9 cellular contexts compared by ENCODE assay signal in the genomic region with DNA sequence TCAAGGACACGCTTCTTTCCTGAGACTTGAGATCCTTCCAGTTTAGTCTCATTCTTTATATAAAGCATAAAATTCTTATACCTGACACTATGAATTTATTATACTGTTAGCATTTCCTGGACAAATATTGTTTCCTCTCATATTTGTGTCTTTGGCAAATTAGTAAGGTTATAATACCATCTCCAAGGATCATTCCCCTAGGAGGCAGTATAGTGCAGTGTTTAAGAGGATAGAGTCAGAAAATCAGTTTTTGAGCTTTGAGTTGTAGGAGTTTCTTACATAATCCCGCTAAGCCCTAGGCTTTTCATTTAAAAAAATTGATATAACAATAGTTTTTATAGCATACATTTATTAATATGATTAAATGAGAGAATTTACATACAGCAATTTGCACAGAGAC.
A peak's percentile ranks its signal among the peaks of the same experiment; 100 is the strongest.
DNase-seq lines count a peak whose midpoint lies in the region; ATAC-seq and TF ChIP-seq lines count a peak whose summit lies in the region.
"Had no signal": no experiment of that assay in that cellular context is flagged by ENCODE, and none has a peak within 500 bp of the region (broad histone marks: within the 10 kb centered on the region; RNA-seq: fewer than 3 reads in every experiment).

No MANE protein-coding gene starts in this region.

- no peak for TF ChIP-seq POLR2A in adrenal gland (IDR thresholded peaks at IDR 0.05)
- no peak for TF ChIP-seq POLR2A in esophagus squamous epithelium (IDR thresholded peaks at IDR 0.05)

- H3K27me3 ChIP-seq in adrenal gland = no peaks in the 10 kb centered on the region
- no peaks in the 10 kb centered on the region for H3K27me3 ChIP-seq in esophagus squamous epithelium

- DNase-seq in COLO829 (ENCODE audit: low spot score) (peak; percentile 51), KG1 (lab: John Stamatoyannopoulos, UW) (peak; percentile 3), adrenal gland (no peak), left lobe of liver (ENCODE audit: low spot score) (no peak), esophagus squamous epithelium (lab: John Stamatoyannopoulos, UW) (no peak)
- DNase-seq: stimulated activated CD4-positive, alpha-beta T cell treated with anti-CD3 and anti-CD28 coated beads, Interleukin-1b, Interleukin-23, amount 100 ng/mL, for 48 hours had no signal

- TF ChIP-seq CTCF in adrenal gland (IDR thresholded peaks at IDR 0.05) (peak; percentile 31 to 63 (median 52)), esophagus squamous epithelium (IDR thresholded peaks at IDR 0.05) (no peak)

- H3K27ac ChIP-seq in adrenal gland (no peak overlapping the region), esophagus squamous epithelium (no peak overlapping the region)

- no peak overlapping the region for H3K4me3 ChIP-seq in adrenal gland
- no peak overlapping the region for H3K4me3 ChIP-seq in esophagus squamous epithelium

- H3K9me3 ChIP-seq in adrenal gland (replicated peaks in 1 of 3) (no peaks in the 10 kb centered on the region), esophagus squamous epithelium (peaks cover 0 to 3% (median 0%) of the 10 kb centered on the region in 3 donors)

- intact Hi-C loops in adrenal gland (cut with DNase I) (loop anchor here in 1 of 2 donors (10.0 kb wide), 1 partner anchor 513 kb away; a partner anchor contains a TSS), esophagus squamous epithelium (cut with DNase I) (no loop called here)

- 34 to 53% (median 43%) methylated on average over 2 of the region's 2 CpGs for WGBS in adrenal gland, 4 donors
- WGBS in esophagus squamous epithelium, 2 donors = 48 to 50% methylated on average over 2 of the region's 2 CpGs

- H3K4me1 ChIP-seq in adrenal gland (replicated peaks in 1 of 2) = no peaks in the 10 kb centered on the region
- no peaks in the 10 kb centered on the region for H3K4me1 ChIP-seq in esophagus squamous epithelium

- ATAC-seq in left lobe of liver (peak; percentile 92), HG03175 (IDR thresholded peaks at IDR 0.05; ENCODE audit: unreplicated experiment) (no peak), GM21423 (IDR thresholded peaks at IDR 0.05; ENCODE audit: unreplicated experiment) (no peak), HG02870 (IDR thresholded peaks at IDR 0.05; ENCODE audit: unreplicated experiment) (no peak)

- H3K36me3 ChIP-seq in adrenal gland (replicated peaks in 1 of 2) (no peaks in the 10 kb centered on the region), esophagus squamous epithelium (no peaks in the 10 kb centered on the region)

Comparison
In these comparisons a context has a peak if more than half of its experiments do, and no peak if none do; other contexts are left out.
1. DNase-seq: peak in COLO829 (single experiment) and KG1 (single experiment); none in adrenal gland (0 of 7), left lobe of liver (single experiment) and esophagus squamous epithelium (single experiment).
2. CTCF ChIP-seq: peak in adrenal gland (6 of 6); none in esophagus squamous epithelium (0 of 6).